9 cellular contexts compared by ENCODE assay signal in genomic region chr16:57479043-57479421, GRCh38. TPM values are rescaled to one million over a fixed set of nuclear protein-coding genes. Genes with fewer than 3 reads are reported as not detected.
DNase-seq lines count a peak whose midpoint lies in the region; ATAC-seq and TF ChIP-seq lines count a peak whose summit lies in the region.
"Had no signal": no experiment of that assay in that cellular context is flagged by ENCODE, and none has a peak within 500 bp of the region (broad histone marks: within the 10 kb centered on the region; RNA-seq: fewer than 3 reads in every experiment).

No MANE protein-coding gene starts in this region.

- no peak for DNase-seq in astrocyte of the cerebellum (ENCODE audit: low read depth)
- no peak for DNase-seq in iPS DF 6.9 (ENCODE audit: low read depth, low spot score)
- DNase-seq in psoas muscle: peak in 1 of 2 donors; percentile 62
- no peak for DNase-seq in lower leg skin (ENCODE audit: low spot score in 2 of 2)
- no peak for DNase-seq in stimulated activated CD4-positive, alpha-beta T cell treated with anti-CD3 and anti-CD28 coated beads, Interleukin-2, amount 100 ng/mL, for 24 hours
- no peak for DNase-seq in iPS-NIHi11 (ENCODE audit: low spot score)
- no peak for DNase-seq in NCI-H2196 (lab: John Stamatoyannopoulos, UW; ENCODE audit: unreplicated experiment)
- DNase-seq: NCI-H2081 treated with DMSO at 0.1 percent for 48 hours had no signal

- H3K4me3 ChIP-seq in BLaER1 treated with 17β-estradiol and CSF1 and Interleukin-3, amounts not matched to agents 10 nM and 100 nM: peak overlapping the region in 9 of 10 experiments; percentile 26 to 73 (median 60); a peak in 18 of 20 replicates
- peak overlapping the region; percentile 46 for H3K4me3 ChIP-seq in astrocyte of the cerebellum (ENCODE audit: low read depth, low read length)
- peak overlapping the region; percentile 40; the same call in 1 of the 2 replicates for H3K4me3 ChIP-seq in iPS DF 6.9 (ENCODE audit: low read length)
- peak overlapping the region; percentile 59 for H3K4me3 ChIP-seq in psoas muscle
- H3K4me3 ChIP-seq in lower leg skin (ENCODE audit: low read depth, poor library complexity, severe bottlenecking): no peak overlapping the region

- H3K9ac ChIP-seq in BLaER1 treated with 17β-estradiol and CSF1 and Interleukin-3, amounts not matched to agents 10 nM and 100 nM: peak overlapping the region in 10 of 11 experiments; percentile 7 to 71 (median 62); a peak in 17 of 22 replicates

- no peaks in the 10 kb centered on the region for H3K27me3 ChIP-seq in BLaER1 treated with 17β-estradiol and CSF1 and Interleukin-3, amounts not matched to agents 10 nM and 100 nM
- no peaks in the 10 kb centered on the region for H3K27me3 ChIP-seq in iPS DF 6.9 (ENCODE audit: control insufficient read depth, insufficient read depth, low read length)
- H3K27me3 ChIP-seq in psoas muscle (ENCODE audit: insufficient read depth in 3 of 3, low read length in 2 of 3): no peaks in the 10 kb centered on the region

- in situ Hi-C loops in astrocyte of the cerebellum (cut with HindIII; ENCODE audit: low sequenced_read_pairs): no loop called here

- WGBS in iPS DF 6.9 (ENCODE audit: insufficient coverage, insufficient read length): no CpG with 5 or more reads among the region's 19 CpGs
- 10 to 15% (median 11%) methylated on average over 16 to 19 of the region's 19 CpGs for WGBS in psoas muscle, 3 donors
- WGBS in lower leg skin, 2 donors: 32% methylated on average over 15 to 18 of the region's 19 CpGs

- H3K27ac ChIP-seq in BLaER1 treated with 17β-estradiol and CSF1 and Interleukin-3, amounts not matched to agents 10 nM and 100 nM: peak overlapping the region in 9 of 11 experiments; percentile 42 to 62 (median 50); a peak in 15 of 22 replicates
- H3K27ac ChIP-seq in iPS DF 6.9 (ENCODE audit: low read length): no peak overlapping the region
- no peak overlapping the region for H3K27ac ChIP-seq in psoas muscle

- TF ChIP-seq CTCF in astrocyte of the cerebellum (IDR thresholded peaks at IDR 0.05; ENCODE audit: low read depth, low read length, missing control alignments) (no peak), psoas muscle (IDR thresholded peaks at IDR 0.05) (no peak), lower leg skin (IDR thresholded peaks at IDR 0.05) (no peak)

- no peak for TF ChIP-seq POLR2A in lower leg skin (IDR thresholded peaks at IDR 0.05)

- intact Hi-C loops in psoas muscle (cut with DNase I) (loop anchor here in 1 of 2 donors (5.0 kb wide), 1 partner anchor 38 kb away; no protein-coding TSS in a partner anchor), lower leg skin (cut with DNase I; ENCODE audit: low total_unique reads) (no loop called here)

- H3K9me3 ChIP-seq in BLaER1 treated with 17β-estradiol and CSF1 and Interleukin-3, amounts not matched to agents 10 nM and 100 nM (replicated peaks in 1 of 11): no peaks in the 10 kb centered on the region
- H3K9me3 ChIP-seq in iPS DF 6.9 (ENCODE audit: control insufficient read depth, insufficient read depth, low read length) (no peaks in the 10 kb centered on the region), psoas muscle (no peaks in the 10 kb centered on the region)

- ATAC-seq in psoas muscle: no peak

- H4K20me1 ChIP-seq in BLaER1 treated with 17β-estradiol and CSF1 and Interleukin-3, amounts not matched to agents 10 nM and 100 nM: peaks cover 0 to 69% (median 36%) of the 10 kb centered on the region in 11 experiments; a peak in 19 of 22 replicates

- H3K4me2 ChIP-seq in BLaER1 treated with 17β-estradiol and CSF1 and Interleukin-3, amounts not matched to agents 10 nM and 100 nM: peak overlapping the region; percentile 92 to 100 (median 97)

- peaks cover 46 to 78% (median 66%) of the 10 kb centered on the region in 10 experiments for H3K4me1 ChIP-seq in BLaER1 treated with 17β-estradiol and CSF1 and Interleukin-3, amounts not matched to agents 10 nM and 100 nM
- peaks cover 18% of the 10 kb centered on the region for H3K4me1 ChIP-seq in iPS DF 6.9 (ENCODE audit: control insufficient read depth, insufficient read depth, low read length)
- H3K4me1 ChIP-seq in psoas muscle: no peaks in the 10 kb centered on the region

- H3K36me3 ChIP-seq in BLaER1 treated with 17β-estradiol and CSF1 and Interleukin-3, amounts not matched to agents 10 nM and 100 nM: peaks cover 0 to 24% (median 8%) of the 10 kb centered on the region in 11 experiments; a peak in 13 of 22 replicates
- H3K36me3 ChIP-seq in iPS DF 6.9 (ENCODE audit: control insufficient read depth, insufficient read depth, low read length) (no peaks in the 10 kb centered on the region), psoas muscle (ENCODE audit: insufficient read depth in 1 of 2, low read depth in 1 of 2) (peaks cover 0 to 5% of the 10 kb centered on the region in 2 donors)

RNA-seq across cellular contexts. Expression of gene DOK4, which starts 7.3 kb away (rescaled TPM):
- 1 to 10 TPM; 1.5 to 4.3 (median 2.4) TPM for total RNA-seq in psoas muscle
- polyA plus RNA-seq in psoas muscle: 1 to 10 TPM; 1.3 to 2.2 (median 1.5) TPM
- total RNA-seq in lower leg skin: 10 to 100 TPM; 38.9 to 60.5 (median 44.6) TPM

RNA-seq across cellular contexts. Expression of gene POLR2C, which starts 16.6 kb away (rescaled TPM):
- total RNA-seq in psoas muscle (10 to 100 TPM; 48.7 to 60.1 (median 53.1) TPM), lower leg skin (100 to 1,000 TPM in 2 of 4 donors, 10 to 100 TPM in 2; 87.9 to 128 (median 98.1) TPM)
- 10 to 100 TPM; 45.1 to 97.1 (median 61.7) TPM for polyA plus RNA-seq in psoas muscle

RNA-seq across cellular contexts. Expression of gene COQ9, which starts 31.8 kb away (rescaled TPM):
- 100 to 1,000 TPM; 131 to 184 (median 152) TPM for total RNA-seq in psoas muscle
- polyA plus RNA-seq in psoas muscle: 100 to 1,000 TPM in 2 of 3 donors, 10 to 100 TPM in 1; 85.0 to 169 (median 149) TPM
- total RNA-seq in lower leg skin: 10 to 100 TPM; 38.7 to 55.3 (median 52.2) TPM

RNA-seq across cellular contexts. Expression of gene CIAPIN1, which starts 31.8 kb away (rescaled TPM):
- total RNA-seq in psoas muscle (10 to 100 TPM; 31.8 to 78.3 (median 50.8) TPM), lower leg skin (10 to 100 TPM; 20.9 to 40.8 (median 30.7) TPM)
- 10 to 100 TPM; 41.7 to 76.6 (median 59.7) TPM for polyA plus RNA-seq in psoas muscle

RNA-seq across cellular contexts. Expression of gene CCDC102A, which starts 57.3 kb away (rescaled TPM):
- total RNA-seq in psoas muscle (1 to 10 TPM; 1.2 to 2.4 (median 1.9) TPM), lower leg skin (10 to 100 TPM; 13.7 to 18.9 (median 16.4) TPM)
- polyA plus RNA-seq in psoas muscle: 1 to 10 TPM in 2 of 3 donors, under 1 TPM in 1; 0.95 to 2.1 (median 1.2) TPM

Comparison
In these comparisons a context has a peak if more than half of its experiments do, and no peak if none do; other contexts are left out.
1. H3K27ac ChIP-seq: peak in BLaER1 treated with 17β-estradiol and CSF1 and Interleukin-3, amounts not matched to agents 10 nM and 100 nM (9 of 11); none in iPS DF 6.9 (single experiment) and psoas muscle (single experiment).
2. RNA of gene DOK4, which starts 7.3 kb away (total RNA-seq): 38.9 to 60.5 TPM in lower leg skin; 1.5 to 4.3 TPM in psoas muscle; every median in the first group is over 4 times any median in the second.